In the genomic region with DNA sequence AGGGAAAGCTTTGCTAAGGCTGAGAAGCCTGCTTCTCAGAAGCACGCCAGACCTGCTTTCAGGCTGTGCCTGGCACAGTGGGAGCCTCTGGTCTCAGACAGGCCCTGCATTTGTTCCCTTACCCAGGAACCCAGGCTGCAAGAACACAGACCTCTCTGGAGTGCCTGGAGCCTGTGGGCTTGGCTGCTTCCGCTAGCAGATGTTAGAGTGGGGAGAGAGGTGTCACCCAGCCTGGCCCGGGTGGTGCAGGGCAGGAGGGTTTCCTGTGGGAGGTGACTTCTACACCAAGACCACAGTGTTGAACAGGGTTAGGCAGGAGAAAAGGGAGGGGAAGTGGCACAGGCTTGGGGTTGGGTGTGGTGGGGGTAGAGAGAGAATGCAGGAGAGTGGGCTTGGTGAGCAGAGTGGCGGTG, we compare ENCODE assay signal across 10 cellular contexts. TPM values are rescaled to one million over a fixed set of nuclear protein-coding genes. Genes with fewer than 3 reads are reported as not detected.
A peak's percentile ranks its signal among the peaks of the same experiment; 100 is the strongest.
DNase-seq lines count a peak whose midpoint lies in the region; ATAC-seq lines count a peak whose summit lies in the region.
"Had no signal": no experiment of that assay in that cellular context is flagged by ENCODE, and none has a peak within 500 bp of the region (broad histone marks: within the 10 kb centered on the region; RNA-seq: fewer than 3 reads in every experiment).

No MANE protein-coding gene starts in this region.

- peaks cover 7% of the 10 kb centered on the region for H3K9me3 Mint-ChIP-seq in activated naive CD4-positive, alpha-beta T cell treated with anti-CD3 and anti-CD28 coated beads, Interleukin-2, amount 50 U/mL, for 24 hours

- no peaks in the 10 kb centered on the region for H3K36me3 Mint-ChIP-seq in T-helper 17 cell (ENCODE audit: low read depth)
- H3K36me3 Mint-ChIP-seq in activated naive CD4-positive, alpha-beta T cell treated with anti-CD3 and anti-CD28 coated beads, Interleukin-2, amount 50 U/mL, for 24 hours: peaks cover 4% of the 10 kb centered on the region

- peak overlapping the region; percentile 14 for H3K27ac Mint-ChIP-seq in T-helper 17 cell
- peak overlapping the region; percentile 87 for H3K27ac Mint-ChIP-seq in activated naive CD4-positive, alpha-beta T cell treated with anti-CD3 and anti-CD28 coated beads, Interleukin-2, amount 50 U/mL, for 24 hours

- H3K4me3 Mint-ChIP-seq in T-helper 17 cell: peak overlapping the region; percentile 74
- H3K4me3 Mint-ChIP-seq in activated naive CD4-positive, alpha-beta T cell treated with anti-CD3 and anti-CD28 coated beads, Interleukin-2, amount 50 U/mL, for 24 hours: peak overlapping the region; percentile 43

- H3K4me1 Mint-ChIP-seq in T-helper 17 cell: peaks cover 27% of the 10 kb centered on the region
- peaks cover 46% of the 10 kb centered on the region for H3K4me1 Mint-ChIP-seq in activated naive CD4-positive, alpha-beta T cell treated with anti-CD3 and anti-CD28 coated beads, Interleukin-2, amount 50 U/mL, for 24 hours

- DNase-seq in T-helper 17 cell (peak in 2 of 3 donors; percentile 32 to 39), HCEC 1CT (no peak), DMS114 treated with DMSO at 0.1 percent for 48 hours (lab: John Stamatoyannopoulos, UW; ENCODE audit: unreplicated experiment) (no peak)
- DNase-seq in stimulated activated CD4-positive, alpha-beta T cell treated with anti-CD3 and anti-CD28 coated beads, Interleukin-4, amount 100 ng/mL, for 24 hours: peak; percentile 66
- DNase-seq: NCI-H510A had no signal

- ATAC-seq in GM19025 (IDR thresholded peaks at IDR 0.05; ENCODE audit: low read depth, unreplicated experiment) (peak; percentile 51), T-helper 17 cell (peak; percentile 95), HG03520 (IDR thresholded peaks at IDR 0.05; ENCODE audit: unreplicated experiment) (no peak), GM18873 (IDR thresholded peaks at IDR 0.05; ENCODE audit: low FRiP score, unreplicated experiment) (no peak)

- H3K9me3 ChIP-seq in T-helper 17 cell (ENCODE audit: control insufficient read depth, low read length, poor library complexity, severe bottlenecking): no peaks in the 10 kb centered on the region

- H3K27me3 Mint-ChIP-seq in T-helper 17 cell: no peaks in the 10 kb centered on the region
- no peaks in the 10 kb centered on the region for H3K27me3 Mint-ChIP-seq in activated naive CD4-positive, alpha-beta T cell treated with anti-CD3 and anti-CD28 coated beads, Interleukin-2, amount 50 U/mL, for 24 hours

RNA-seq across cellular contexts. Expression of gene ADGRG1, which starts 35.8 kb away (rescaled TPM):
- 1 to 10 TPM in 1 of 2 donors, under 1 TPM in 1; 0.65 to 1.3 TPM for total RNA-seq in T-helper 17 cell

RNA-seq across cellular contexts. Expression of gene ADGRG5, which starts 50.2 kb away (rescaled TPM):
- total RNA-seq in T-helper 17 cell: 1 to 10 TPM; 1.6 to 2.8 TPM
- total RNA-seq: dermis microvascular lymphatic vessel endothelial cell had no signal

RNA-seq across cellular contexts. Expression of gene CCDC102A, which starts 56.2 kb away (rescaled TPM):
- total RNA-seq in T-helper 17 cell: 1 to 10 TPM; 3.1 to 4.9 TPM

Comparison
In these comparisons a context has a peak if more than half of its experiments do, and no peak if none do; other contexts are left out.
1. ATAC-seq: peak in GM19025 (single experiment) and T-helper 17 cell (single experiment); none in HG03520 (single experiment) and GM18873 (single experiment).
2. DNase-seq: peak in T-helper 17 cell (2 of 3) and stimulated activated CD4-positive, alpha-beta T cell treated with anti-CD3 and anti-CD28 coated beads, Interleukin-4, amount 100 ng/mL, for 24 hours (single experiment); none in HCEC 1CT (single experiment) and DMS114 treated with DMSO at 0.1 percent for 48 hours (single experiment).